Comparison of ENCODE assay signal across 7 cellular contexts in genomic region chr14:100147181-100147631, GRCh38. TPM values are rescaled to one million over a fixed set of nuclear protein-coding genes. Genes with fewer than 3 reads are reported as not detected.
DNase-seq lines count a peak whose midpoint lies in the region; ATAC-seq and TF ChIP-seq lines count a peak whose summit lies in the region.

No MANE protein-coding gene starts in this region.

- intact Hi-C loops in MCF 10A (cut with micrococcal nuclease): no loop called here

- H3K9me3 Mint-ChIP-seq in MCF 10A (ENCODE audit: unreplicated experiment): no peaks in the 10 kb centered on the region

- H3K27ac Mint-ChIP-seq in MCF 10A (ENCODE audit: low read depth, unreplicated experiment): no peak overlapping the region

- no peaks in the 10 kb centered on the region for H3K27me3 Mint-ChIP-seq in MCF 10A (ENCODE audit: insufficient read depth, unreplicated experiment)

- H3K4me1 Mint-ChIP-seq in MCF 10A (ENCODE audit: insufficient read depth, unreplicated experiment): no peaks in the 10 kb centered on the region

- CTCF ChIA-PET in MCF 10A (lab: Yijun Ruan, JAX): no interaction called here

- DNase-seq in activated CD4-positive, alpha-beta T cell treated with anti-CD3 and anti-CD28 coated beads for 48 hours: peak; percentile 69
- DNase-seq in effector CD8-positive, alpha-beta T cell (lab: John Stamatoyannopoulos, UW): peak; percentile 58
- peak; percentile 43 to 61 for DNase-seq in stimulated activated CD8-positive, alpha-beta memory T cell treated with anti-CD3 and anti-CD28 coated beads, Interleukin-7, amount 100 ng/mL, for 4 hours (ENCODE audit: low read depth in 2 of 2)
- no peak for DNase-seq in MCF 10A (ENCODE audit: unreplicated experiment)
- DNase-seq in glomerular visceral epithelial cell (ENCODE audit: extremely low spot score): no peak
- no peak for DNase-seq in iPS-NIHi11 (ENCODE audit: low spot score)

- peak; percentile 34 for ATAC-seq in HG03175 (IDR thresholded peaks at IDR 0.05; ENCODE audit: unreplicated experiment)

- BruUV-seq in MCF 10A (replicated peaks; lab: Mats Ljungman, UMichigan): no TSS peak

- H3K4me3 Mint-ChIP-seq in MCF 10A (ENCODE audit: unreplicated experiment): no peak overlapping the region

- POLR2A ChIA-PET in MCF 10A (lab: Yijun Ruan, JAX): no interaction called here

- TF ChIP-seq CTCF in MCF 10A (IDR thresholded peaks at IDR 0.05; ENCODE audit: unreplicated experiment): no peak

- no peaks in the 10 kb centered on the region for H3K36me3 Mint-ChIP-seq in MCF 10A (ENCODE audit: insufficient read depth, unreplicated experiment)

RNA-seq across cellular contexts. Expression of gene DEGS2, which starts 12.2 kb away (rescaled TPM):
- 0.07 and 0.39 TPM in 2 replicates for total RNA-seq in MCF 10A (2022)

Comparison
In these comparisons a context has a peak if more than half of its experiments do, and no peak if none do; other contexts are left out.
1. DNase-seq: peak in activated CD4-positive, alpha-beta T cell treated with anti-CD3 and anti-CD28 coated beads for 48 hours (single experiment), effector CD8-positive, alpha-beta T cell (single experiment) and stimulated activated CD8-positive, alpha-beta memory T cell treated with anti-CD3 and anti-CD28 coated beads, Interleukin-7, amount 100 ng/mL, for 4 hours (2 of 2); none in MCF 10A (single experiment), glomerular visceral epithelial cell (single experiment) and iPS-NIHi11 (single experiment).